10 cellular contexts compared by ENCODE assay signal in genomic region chr3:112640333-112640863, GRCh38. TPM values are rescaled to one million over a fixed set of nuclear protein-coding genes. Genes with fewer than 3 reads are reported as not detected.
DNase-seq lines count a peak whose midpoint lies in the region; TF ChIP-seq lines count a peak whose summit lies in the region.
"Had no signal": no experiment of that assay in that cellular context is flagged by ENCODE, and none has a peak within 500 bp of the region (broad histone marks: within the 10 kb centered on the region; RNA-seq: fewer than 3 reads in every experiment).

No MANE protein-coding gene starts in this region.

- peak overlapping the region; percentile 21 for H4K8ac ChIP-seq in trophoblast cell (ENCODE audit: low read depth, low read length)

- H2BK120ac ChIP-seq in trophoblast cell (ENCODE audit: insufficient read depth, low read length, poor library complexity): peak overlapping the region; percentile 89

- H2AK5ac ChIP-seq in trophoblast cell (ENCODE audit: low read length): peak overlapping the region; percentile 9

- no CpG with 5 or more reads among the region's 9 CpGs for WGBS in trophoblast cell (ENCODE audit: extremely low coverage, insufficient coverage, insufficient read length)

- peak overlapping the region; percentile 28 for H3K9ac ChIP-seq in trophoblast cell (ENCODE audit: low read length)

- H3K27me3 Mint-ChIP-seq in progenitor cell of endocrine pancreas: no peaks in the 10 kb centered on the region

- H3K27ac ChIP-seq in SJCRH30 (peak overlapping the region; percentile 95), trophoblast cell (ENCODE audit: low read depth, low read length) (peak overlapping the region; percentile 78)
- H3K27ac ChIP-seq: neutrophil had no signal

- H3K36me3 Mint-ChIP-seq in progenitor cell of endocrine pancreas (ENCODE audit: insufficient read depth): no peaks in the 10 kb centered on the region

- H4K91ac ChIP-seq in trophoblast cell (ENCODE audit: low read depth, low read length): peak overlapping the region; percentile 46

- H2AFZ ChIP-seq in trophoblast cell (ENCODE audit: insufficient read depth, low read length, poor library complexity): peak overlapping the region; percentile 4

- H3K18ac ChIP-seq in trophoblast cell (ENCODE audit: low read length): peak overlapping the region; percentile 45

- H4K12ac ChIP-seq in trophoblast cell (ENCODE audit: low read depth, low read length): no peak overlapping the region

- peak overlapping the region; percentile 62 for H2BK12ac ChIP-seq in trophoblast cell (ENCODE audit: low read length)

- no peak overlapping the region for H3K27ac Mint-ChIP-seq in progenitor cell of endocrine pancreas

- peak overlapping the region; percentile 55 for H2BK5ac ChIP-seq in trophoblast cell (ENCODE audit: low read depth, low read length, poor library complexity)

- peak overlapping the region; percentile 57 for H3K14ac ChIP-seq in trophoblast cell (ENCODE audit: low read length)

- DNase-seq in COLO829 (ENCODE audit: low spot score): peak; percentile 42
- DNase-seq in SJCRH30: peak; percentile 35 to 55
- peak; percentile 68 for DNase-seq in fibroblast of the conjunctiva (ENCODE audit: low read depth)
- peak; percentile 54 to 80 for DNase-seq in trophoblast cell
- no peak for DNase-seq in activated T-cell treated with anti-CD3 and anti-CD28 coated beads for 4 hours
- DNase-seq in central memory CD4-positive, alpha-beta T cell: no peak
- DNase-seq in OCI-M2 (lab: John Stamatoyannopoulos, UW; ENCODE audit: unreplicated experiment): no peak
- no peak for DNase-seq in progenitor cell of endocrine pancreas (ENCODE audit: low spot score, unreplicated experiment)
- DNase-seq: GDM1 had no signal

- H3K4me3 ChIP-seq in SJCRH30 (peak overlapping the region; percentile 57), trophoblast cell (ENCODE audit: low read depth, low read length) (peak overlapping the region; percentile 41)

- H3K9me3 ChIP-seq in SJCRH30 (replicated peaks) (no peaks in the 10 kb centered on the region; the same call in 1 of the 2 replicates), trophoblast cell (ENCODE audit: insufficient read depth, low read depth, low read length) (peaks cover 6% of the 10 kb centered on the region)
- H3K9me3 ChIP-seq: neutrophil had no signal

- H3K36me3 ChIP-seq in SJCRH30 (no peaks in the 10 kb centered on the region), trophoblast cell (ENCODE audit: control insufficient read depth in 1 of 2, insufficient read depth in 2 of 2, low read length in 2 of 2) (peaks cover 12 to 15% of the 10 kb centered on the region in 2 experiments)
- H3K36me3 ChIP-seq: neutrophil had no signal

- H3K79me1 ChIP-seq in trophoblast cell (ENCODE audit: low read length): peaks cover 28% of the 10 kb centered on the region

- H3K9me3 Mint-ChIP-seq in progenitor cell of endocrine pancreas (ENCODE audit: low read depth): no peaks in the 10 kb centered on the region

- H3K23ac ChIP-seq in trophoblast cell (ENCODE audit: low read length): no peak overlapping the region

- peaks cover 7% of the 10 kb centered on the region; the same call in 1 of the 2 replicates for H3K4me1 ChIP-seq in SJCRH30
- H3K4me1 ChIP-seq in trophoblast cell (ENCODE audit: control insufficient read depth in 1 of 2, insufficient read depth in 2 of 2, low read length in 2 of 2): peaks cover 23 to 43% of the 10 kb centered on the region in 2 experiments

- peak overlapping the region; percentile 55 for H3K4me2 ChIP-seq in trophoblast cell (ENCODE audit: low read length)

- H3K4me1 Mint-ChIP-seq in progenitor cell of endocrine pancreas (ENCODE audit: low read depth): peaks cover 8% of the 10 kb centered on the region

- TF ChIP-seq CTCF in progenitor cell of endocrine pancreas (IDR thresholded peaks at IDR 0.05; ENCODE audit: unreplicated experiment): no peak

- no peak overlapping the region for H3K4me3 Mint-ChIP-seq in progenitor cell of endocrine pancreas (ENCODE audit: low read depth)

- peak overlapping the region; percentile 62 for H3K4ac ChIP-seq in trophoblast cell (ENCODE audit: low read depth, low read length)

- H3K27me3 ChIP-seq in SJCRH30 (no peaks in the 10 kb centered on the region), trophoblast cell (ENCODE audit: insufficient read depth, low read length) (no peaks in the 10 kb centered on the region)

- H3K79me2 ChIP-seq in trophoblast cell (ENCODE audit: control insufficient read depth, insufficient read depth, low read length, poor library complexity): peaks cover 10% of the 10 kb centered on the region

RNA-seq across cellular contexts. Expression of gene CCDC80, which starts 0.5 kb away (rescaled TPM):
- 14.5 and 18.0 TPM in 2 replicates for total RNA-seq in SJCRH30 (2014; rRNA removed; shearing (Covaris generic))
- 175 and 183 TPM in 2 replicates for polyA plus RNA-seq in trophoblast cell (2013)
- 9.1 and 13.3 TPM in 2 replicates for total RNA-seq in progenitor cell of endocrine pancreas

Comparison
In these comparisons a context has a peak if more than half of its experiments do, and no peak if none do; other contexts are left out.
1. DNase-seq: peak in COLO829 (single experiment), SJCRH30 (2 of 2), fibroblast of the conjunctiva (single experiment) and trophoblast cell (2 of 2); none in activated T-cell treated with anti-CD3 and anti-CD28 coated beads for 4 hours (single experiment), central memory CD4-positive, alpha-beta T cell (single experiment), OCI-M2 (single experiment) and progenitor cell of endocrine pancreas (single experiment).